Comparison of ENCODE assay signal across 8 cellular contexts in the genomic region with DNA sequence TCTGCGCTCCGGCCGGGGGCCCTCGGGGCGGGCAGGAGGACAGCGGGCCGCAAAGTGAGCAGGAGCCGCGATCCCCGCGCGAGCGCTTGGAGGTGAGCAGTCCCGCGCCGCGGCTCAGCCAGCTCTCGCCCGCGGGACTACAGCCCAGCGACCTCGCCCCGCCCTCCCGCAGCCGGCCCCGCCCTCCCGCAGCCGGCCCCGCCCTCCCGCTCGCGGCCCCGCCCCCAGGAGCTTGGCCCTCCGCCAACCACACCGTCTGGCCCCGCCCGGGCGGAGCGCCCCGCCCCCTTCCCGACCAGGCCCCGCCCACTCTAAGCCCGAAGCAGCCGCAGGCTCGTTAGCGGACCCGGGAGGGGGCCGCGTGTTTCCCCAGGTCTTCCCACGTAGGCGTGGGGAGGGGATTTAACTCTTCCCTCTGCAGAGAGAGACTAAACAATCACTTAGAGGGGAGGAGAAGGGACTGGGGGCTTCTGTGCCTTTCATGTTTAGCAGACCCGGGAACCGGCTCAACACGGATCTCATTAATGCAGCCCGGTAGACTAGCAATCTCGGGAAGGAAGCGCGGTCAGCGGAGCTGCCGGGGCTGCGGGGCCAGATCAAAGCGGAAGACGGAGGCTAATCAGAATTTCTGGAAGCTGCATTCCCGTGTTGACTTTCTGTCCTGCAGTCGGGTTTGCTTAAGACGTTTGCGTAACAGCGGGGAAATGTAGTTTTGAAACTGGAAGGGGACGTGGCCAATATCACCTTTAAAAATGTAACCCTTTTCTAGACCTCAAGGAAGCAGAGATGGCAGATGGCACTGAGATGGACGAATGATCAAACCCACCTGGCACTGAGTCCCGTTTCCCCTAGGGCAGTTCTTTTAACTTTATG. TPM values are rescaled to one million over a fixed set of nuclear protein-coding genes. Genes with fewer than 3 reads are reported as not detected.
DNase-seq lines count a peak whose midpoint lies in the region; ATAC-seq and TF ChIP-seq lines count a peak whose summit lies in the region.

A gene (minus strand): TSS at position 139 of the 873 bp plus-strand sequence. CDS start 480 bp downstream, outside the sequence.

- H3K27ac Mint-ChIP-seq in CD14-positive monocyte (peak within 1 kb of the TSS; percentile 67 to 89 (median 86)), glutamatergic neuron (ENCODE audit: unreplicated experiment) (peak within 1 kb of the TSS; percentile 69), type B pancreatic cell (peak within 1 kb of the TSS; percentile 85)
- H3K27ac Mint-ChIP-seq in activated naive CD8-positive, alpha-beta T cell = no peak within 1 kb of the TSS

- H3K36me3 ChIP-seq in SJSA1 = peaks cover 20% of the 10 kb centered on the region

- 0 out of 2 replicates have a peak, but pooled peaks cover 3% of the 10 kb centered on the region for H3K9me3 ChIP-seq in SJSA1 (replicated peaks)

- DNase-seq in CD14-positive monocyte (ENCODE audit: low spot score) = peak; percentile 74
- peak in 47 of 76 experiments; percentile 0 to 69 (median 37) for DNase-seq in HUDEP-2 (lab: John Stamatoyannopoulos, UW; ENCODE audit: unreplicated experiment in 76 of 76)
- peak; percentile 93 to 94 for DNase-seq in SJSA1 (ENCODE audit: low read depth in 1 of 2, low spot score in 2 of 2)
- DNase-seq in glutamatergic neuron = peak; percentile 94
- no peak for DNase-seq in occipital lobe (lab: John Stamatoyannopoulos, UW)
- peak; percentile 95 for DNase-seq in type B pancreatic cell (ENCODE audit: extremely low spot score, unreplicated experiment)

- peaks cover 3% of the 10 kb centered on the region; the same call in 1 of the 2 replicates for H3K27me3 ChIP-seq in SJSA1 (replicated peaks)

- H3K4me1 ChIP-seq in SJSA1 (replicated peaks) = peaks cover 32% of the 10 kb centered on the region

- peaks cover 0 to 22% (median 6%) of the 10 kb centered on the region in 7 donors for H3K9me3 Mint-ChIP-seq in CD14-positive monocyte
- no peaks in the 10 kb centered on the region for H3K9me3 Mint-ChIP-seq in activated naive CD8-positive, alpha-beta T cell (ENCODE audit: low read depth)
- H3K9me3 Mint-ChIP-seq in glutamatergic neuron (ENCODE audit: unreplicated experiment) = peaks cover 13% of the 10 kb centered on the region
- no peaks in the 10 kb centered on the region for H3K9me3 Mint-ChIP-seq in type B pancreatic cell

- peaks cover 0 to 8% of the 10 kb centered on the region in 2 donors for H3K36me3 Mint-ChIP-seq in CD14-positive monocyte
- H3K36me3 Mint-ChIP-seq in activated naive CD8-positive, alpha-beta T cell = no peaks in the 10 kb centered on the region
- no peaks in the 10 kb centered on the region for H3K36me3 Mint-ChIP-seq in glutamatergic neuron (ENCODE audit: unreplicated experiment)
- H3K36me3 Mint-ChIP-seq in type B pancreatic cell = no peaks in the 10 kb centered on the region

- H3K27me3 Mint-ChIP-seq in CD14-positive monocyte (ENCODE audit: low read depth in 3 of 3) = peaks cover 56 to 75% (median 65%) of the 10 kb centered on the region in 3 donors
- H3K27me3 Mint-ChIP-seq in activated naive CD8-positive, alpha-beta T cell = peaks cover 61% of the 10 kb centered on the region
- H3K27me3 Mint-ChIP-seq in glutamatergic neuron (ENCODE audit: unreplicated experiment) = peaks cover 3% of the 10 kb centered on the region
- H3K27me3 Mint-ChIP-seq in type B pancreatic cell = peaks cover 52% of the 10 kb centered on the region

- H3K4me3 Mint-ChIP-seq in CD14-positive monocyte = peak within 1 kb of the TSS; percentile 97 to 100
- peak within 1 kb of the TSS; percentile 79 for H3K4me3 Mint-ChIP-seq in activated naive CD8-positive, alpha-beta T cell
- peak within 1 kb of the TSS; percentile 93 for H3K4me3 Mint-ChIP-seq in glutamatergic neuron (ENCODE audit: unreplicated experiment)
- H3K4me3 Mint-ChIP-seq in type B pancreatic cell = peak within 1 kb of the TSS; percentile 96

- intact Hi-C loops in CD14-positive monocyte (cut with micrococcal nuclease) = loop anchor here in 1 of 2 donors (5.0 to 10.0 kb wide), 3 partner anchors 142 to 256 kb away; no protein-coding TSS in a partner anchor

- H3K27ac ChIP-seq in SJSA1 = peak within 1 kb of the TSS; percentile 70

- ATAC-seq in GM19468 (IDR thresholded peaks at IDR 0.05; ENCODE audit: extremely low read depth, unreplicated experiment) = peak; percentile 33

- H3K4me1 Mint-ChIP-seq in CD14-positive monocyte = peaks cover 37% of the 10 kb centered on the region
- H3K4me1 Mint-ChIP-seq in activated naive CD8-positive, alpha-beta T cell (ENCODE audit: low read depth) = peaks cover 14% of the 10 kb centered on the region
- peaks cover 17% of the 10 kb centered on the region for H3K4me1 Mint-ChIP-seq in glutamatergic neuron (ENCODE audit: low read depth, unreplicated experiment)
- H3K4me1 Mint-ChIP-seq in type B pancreatic cell (ENCODE audit: unreplicated experiment) = peaks cover 27% of the 10 kb centered on the region

- no peak for TF ChIP-seq CTCF in CD14-positive monocyte (IDR thresholded peaks at IDR 0.05)
- no peak for TF ChIP-seq CTCF in glutamatergic neuron (IDR thresholded peaks at IDR 0.05; ENCODE audit: partially characterized antibody, unreplicated experiment)
- TF ChIP-seq CTCF in type B pancreatic cell (conservative IDR thresholded peaks at IDR 0.05) = no peak

- H3K4me3 ChIP-seq in SJSA1 = peak within 1 kb of the TSS; percentile 97

RNA-seq across cellular contexts. Expression of the gene that starts here (rescaled TPM):
- polyA plus RNA-seq in CD14-positive monocyte = 1 to 10 TPM in 1 of 2 donors, under 1 TPM in 1; 0.23 to 1.1 TPM
- 38.8 and 54.3 TPM in 2 replicates for total RNA-seq in SJSA1 (2014; rRNA removed; shearing (Covaris generic))
- total RNA-seq in glutamatergic neuron (ENCODE audit: unreplicated experiment) = 23.1 TPM
- total RNA-seq in occipital lobe = 31.2 TPM
- 33.6 and 52.5 TPM in 2 replicates for total RNA-seq in type B pancreatic cell (ENCODE audit: low replicate concordance)
